In the genomic region with DNA sequence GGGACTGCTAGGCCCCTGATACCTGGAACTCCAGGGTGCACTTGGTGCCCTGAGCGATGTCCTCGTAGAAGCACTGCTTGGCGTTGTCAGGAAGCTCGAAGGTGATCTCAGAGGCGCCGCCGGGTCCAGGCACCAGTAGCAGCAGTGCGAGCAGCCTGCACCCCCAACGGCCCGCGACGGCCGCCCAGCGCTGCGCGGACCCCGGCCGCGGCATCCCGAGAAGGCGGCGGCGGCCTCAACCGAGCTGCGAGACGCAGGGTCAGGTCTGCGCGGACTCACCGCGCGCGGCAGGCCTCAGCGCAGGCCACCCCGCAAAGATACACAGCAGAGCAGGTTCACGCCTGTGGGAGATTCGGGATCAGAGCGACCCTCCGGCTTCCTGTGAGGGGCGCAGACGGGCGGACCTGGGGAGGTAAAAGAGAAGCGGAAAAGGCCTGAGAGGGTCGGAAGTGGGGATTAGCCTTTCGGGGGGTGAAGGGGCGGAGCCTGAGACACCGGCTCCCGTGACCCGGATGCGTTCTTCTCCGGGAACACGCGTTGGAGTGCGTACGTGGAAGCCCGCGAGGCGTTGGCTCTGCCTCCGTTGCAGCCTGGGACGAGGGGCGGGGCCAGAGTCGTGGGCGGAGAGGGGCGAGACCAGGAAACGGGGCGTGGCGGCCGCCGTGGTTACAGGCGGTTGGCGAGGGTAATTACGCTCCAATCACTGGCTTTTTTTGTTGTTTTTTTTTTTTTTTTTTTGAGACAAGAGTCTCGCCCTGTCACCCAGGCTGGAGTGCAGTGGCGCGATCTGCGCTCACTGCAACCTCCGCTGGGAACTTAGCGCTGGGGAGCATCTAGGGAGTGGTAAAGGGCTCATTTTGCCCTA, we compare ENCODE assay signal across 8 cellular contexts. TPM values are rescaled to one million over a fixed set of nuclear protein-coding genes. Genes with fewer than 3 reads are reported as not detected.
DNase-seq lines count a peak whose midpoint lies in the region; ATAC-seq, FAIRE-seq and TF ChIP-seq lines count a peak whose summit lies in the region.

TMED7 (minus strand) TSS at position 458 of the 865 bp plus-strand sequence; CDS start at position 214, 244 bp downstream.

- H3K4me3 ChIP-seq in adrenal gland (peak within 1 kb of the TSS; percentile 68 to 89 (median 82)), heart left ventricle (peak within 1 kb of the TSS; percentile 65 to 98 (median 84))

- no peaks in the 10 kb centered on the region for H3K27me3 Mint-ChIP-seq in T-cell
- no peaks in the 10 kb centered on the region for H3K27me3 Mint-ChIP-seq in type B pancreatic cell

- peak within 1 kb of the TSS in 1 of 2 donors; percentile 96 for H3K27ac Mint-ChIP-seq in T-cell
- peak within 1 kb of the TSS; percentile 97 for H3K27ac Mint-ChIP-seq in type B pancreatic cell

- intact Hi-C loops in adrenal gland (cut with DNase I): no loop called here
- intact Hi-C loops in heart left ventricle (cut with DNase I): loop anchor here in 5 of 10 donors (2.0 to 10.0 kb wide), 3 partner anchors 81 to 216 kb away; partner anchors contain the start of genes AP3S1 (in 4 of the 5), ATG12 (in 4 of the 5) and FEM1C (in 2 of the 5)

- FAIRE-seq in GM12891 (lab: Jason Lieb, UNC): peak; percentile 97

- peaks cover 36 to 39% of the 10 kb centered on the region in 2 donors for H3K4me1 ChIP-seq in adrenal gland (replicated peaks in 1 of 2)
- H3K4me1 ChIP-seq in heart left ventricle: peaks cover 13 to 50% (median 39%) of the 10 kb centered on the region in 12 donors

- TF ChIP-seq CTCF in adrenal gland (IDR thresholded peaks at IDR 0.05) (peak in 3 of 6 experiments; percentile 30 to 35 (median 34)), heart left ventricle (IDR thresholded peaks at IDR 0.05) (peak in 3 of 12 donors; percentile 5 to 20 (median 13)), type B pancreatic cell (conservative IDR thresholded peaks at IDR 0.05) (peak; percentile 36)

- TF ChIP-seq POLR2A in GM12891 (IDR thresholded peaks at IDR 0.05; ENCODE audit: low read depth, low read length) (peak; percentile 88), adrenal gland (IDR thresholded peaks at IDR 0.05) (peak; percentile 71 to 89), heart left ventricle (IDR thresholded peaks at IDR 0.05) (peak; percentile 39 to 97)

- WGBS in adrenal gland, 4 donors: 0 to 1% (median 0%) methylated on average over 43 to 77 of the region's 77 CpGs
- 0 to 1% (median 1%) methylated on average over 32 to 77 of the region's 77 CpGs for WGBS in heart left ventricle, 4 donors

- H3K27me3 ChIP-seq in adrenal gland (no peaks in the 10 kb centered on the region), heart left ventricle (no peaks in the 10 kb centered on the region)

- H3K27ac ChIP-seq in adrenal gland (peak within 1 kb of the TSS; percentile 86 to 94 (median 93)), heart left ventricle (peak within 1 kb of the TSS; percentile 79 to 99 (median 94))

- CTCF ChIA-PET in T-cell (lab: Charles Lee): interaction anchor here (0.6 to 1.5 kb wide), 6 partner anchors 11 to 441 kb away, joined by 3 to 5 read pairs (median 4); no protein-coding TSS in a partner anchor

- H3K4me3 Mint-ChIP-seq in T-cell: no peak within 1 kb of the TSS
- H3K4me3 Mint-ChIP-seq in type B pancreatic cell: no peak within 1 kb of the TSS

- peaks cover 32 to 35% (median 34%) of the 10 kb centered on the region in 3 donors for H3K4me1 Mint-ChIP-seq in T-cell
- H3K4me1 Mint-ChIP-seq in type B pancreatic cell (ENCODE audit: unreplicated experiment): peaks cover 21% of the 10 kb centered on the region

- POLR2A ChIA-PET in T-cell (lab: Charles Lee): interaction anchor here (0.6 to 1.8 kb wide), 7 partner anchors 9 to 452 kb away, joined by 3 to 13 read pairs (median 5); partner anchors contain the start of genes FEM1C (in 1 of the 2) and TICAM2 (in 1 of the 2)

- DNase-seq in GM12891 (ENCODE audit: insufficient read length, low spot score) (peak; percentile 73), NCI-H1436 treated with DMSO at 0.1 percent for 48 hours (lab: John Stamatoyannopoulos, UW) (peak; percentile 90), T-cell (peak; percentile 98 to 100 (median 99)), adrenal gland (peak; percentile 100), heart left ventricle (peak; percentile 100), pons (ENCODE audit: low spot score) (peak; percentile 97), type B pancreatic cell (ENCODE audit: extremely low spot score, unreplicated experiment) (peak; percentile 98)

- H3K36me3 Mint-ChIP-seq in T-cell: peaks cover 9% of the 10 kb centered on the region
- peaks cover 11% of the 10 kb centered on the region for H3K36me3 Mint-ChIP-seq in type B pancreatic cell

- no peaks in the 10 kb centered on the region for H3K9me3 Mint-ChIP-seq in T-cell
- no peaks in the 10 kb centered on the region for H3K9me3 Mint-ChIP-seq in type B pancreatic cell

- H3K9me3 ChIP-seq in adrenal gland (replicated peaks in 1 of 3) (no peaks in the 10 kb centered on the region), heart left ventricle (no peaks in the 10 kb centered on the region)

- H3K36me3 ChIP-seq in adrenal gland (replicated peaks in 1 of 2) (no peaks in the 10 kb centered on the region), heart left ventricle (peaks cover 0 to 9% (median 0%) of the 10 kb centered on the region in 9 donors)

- ATAC-seq in HG02840 (IDR thresholded peaks at IDR 0.05; ENCODE audit: low FRiP score, unreplicated experiment): peak; percentile 93
- peak; percentile 92 to 95 (median 93) for ATAC-seq in T-cell (replicated peaks in 1 of 4)
- peak; percentile 99 to 100 (median 99) for ATAC-seq in heart left ventricle

TF ChIP-seq in GM12891, 5 proteins besides CTCF, POLR2A, EP300 and RAD21:
- TF ChIP-seq POU2F2 (IDR thresholded peaks at IDR 0.05; ENCODE audit: low read depth, low read length) (no peak), PAX5 (IDR thresholded peaks at IDR 0.05; ENCODE audit: insufficient read depth, low read length, severe bottlenecking) (no peak), SPI1 (IDR thresholded peaks at IDR 0.05; ENCODE audit: low read depth, low read length) (peak; percentile 37; the same call in 1 of the 2 replicates), TAF1 (IDR thresholded peaks at IDR 0.05; ENCODE audit: low read depth, low read length) (peak; percentile 34; the same call in 1 of the 2 replicates), POLR2AphosphoS5 (IDR thresholded peaks at IDR 0.05; ENCODE audit: low read depth, low read length) (peak; percentile 80)

RNA-seq across cellular contexts. Expression of gene TMED7, which starts in this region (rescaled TPM):
- 10.8 TPM for polyA plus RNA-seq in GM12891 (2012; ENCODE audit: low read depth, missing spikeins)
- total RNA-seq in T-cell (10 to 100 TPM; 43.2 to 58.0 (median 57.7) TPM), adrenal gland (100 to 1,000 TPM in 3 of 8 donors, 10 to 100 TPM in 5; 45.8 to 205 (median 94.3) TPM), heart left ventricle (10 to 100 TPM; 58.4 to 99.1 (median 82.3) TPM), type B pancreatic cell (ENCODE audit: low replicate concordance) (77.2 and 102 TPM in 2 replicates)
- polyA plus RNA-seq in adrenal gland (100 to 1,000 TPM in 1 of 3 donors, 10 to 100 TPM in 1, 1 to 10 TPM in 1; 9.3 to 123 (median 13.5) TPM), heart left ventricle (10 to 100 TPM; 22.0 to 62.2 TPM)

Comparison
In these comparisons a context has a peak if more than half of its experiments do, and no peak if none do; other contexts are left out.
1. Peak in every context shown above with its lines: DNase-seq, ATAC-seq, H3K4me3 ChIP-seq and H3K27ac ChIP-seq.